7 cellular contexts compared by ENCODE assay signal in the genomic region with DNA sequence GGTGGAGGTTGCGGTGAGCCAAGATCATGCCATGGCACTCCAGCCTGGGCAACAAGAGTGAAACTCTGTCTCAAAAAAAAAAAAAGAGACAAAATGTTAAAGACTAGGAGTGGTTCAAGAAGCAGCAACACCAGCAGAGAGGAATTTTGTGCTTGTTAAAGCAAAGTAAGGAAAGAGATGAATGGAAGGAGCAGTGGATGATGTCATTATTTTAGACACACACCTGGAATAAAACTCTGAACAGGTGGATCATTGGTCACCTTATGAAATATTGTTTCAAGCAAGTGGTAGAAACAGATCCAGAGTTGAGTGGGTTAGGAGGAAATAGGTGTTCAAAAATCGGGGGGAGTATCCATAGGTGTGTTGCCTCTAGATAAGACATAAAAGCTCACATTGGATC.
"Had no signal": no experiment of that assay in that cellular context is flagged by ENCODE, and none has a peak within 500 bp of the region (broad histone marks: within the 10 kb centered on the region; RNA-seq: fewer than 3 reads in every experiment).

No MANE protein-coding gene starts in this region.

- H3K27ac ChIP-seq: GM23248, HL-60 had no signal

- H3K27ac Mint-ChIP-seq: H9, HFFc6 had no signal

- ATAC-seq: K562 had no signal

- H3K9ac ChIP-seq: GM23248 had no signal

- H2AFZ ChIP-seq: GM23248 had no signal

- H3K4me1 Mint-ChIP-seq: H9 had no signal

- H3K4me3 ChIP-seq: GM23248, K562 had no signal

- H3K4me3 Mint-ChIP-seq: H9, HFFc6 had no signal

- DNase-seq: GM23248, H9, HCEC 1CT, HFFc6, KG1 had no signal
